16 cellular contexts compared by ENCODE assay signal in genomic region chr9:127430415-127430814, GRCh38. TPM values are rescaled to one million over a fixed set of nuclear protein-coding genes. Genes with fewer than 3 reads are reported as not detected.
DNase-seq lines count a peak whose midpoint lies in the region; ATAC-seq lines count a peak whose summit lies in the region.
"Had no signal": no experiment of that assay in that cellular context is flagged by ENCODE, and none has a peak within 500 bp of the region (broad histone marks: within the 10 kb centered on the region; RNA-seq: fewer than 3 reads in every experiment).

No MANE protein-coding gene starts in this region.

- H3K36me3 Mint-ChIP-seq in activated naive CD8-positive, alpha-beta T cell: peaks cover 32% of the 10 kb centered on the region
- H3K36me3 Mint-ChIP-seq in activated naive CD8-positive, alpha-beta T cell treated with anti-CD3 and anti-CD28 coated beads, Interleukin-2, amount 50 U/mL, for 24 hours (ENCODE audit: low read depth): peaks cover 67% of the 10 kb centered on the region
- H3K36me3 Mint-ChIP-seq in T-helper 17 cell (ENCODE audit: low read depth): peaks cover 15% of the 10 kb centered on the region
- peaks cover 95% of the 10 kb centered on the region for H3K36me3 Mint-ChIP-seq in activated T-helper 17 cell treated with anti-CD3 and anti-CD28 coated beads, Interleukin-2, amount 50 U/mL, for 72 hours (ENCODE audit: low read depth)
- peaks cover 100% of the 10 kb centered on the region for H3K36me3 Mint-ChIP-seq in stimulated activated effector memory CD8-positive, alpha-beta T cell treated with anti-CD3 and anti-CD28 coated beads, Interleukin-12 subunit alpha, Interleukin-12 subunit beta, amount 100 ng/mL, for 72 hours
- peaks cover 43% of the 10 kb centered on the region for H3K36me3 Mint-ChIP-seq in T-cell

- no peak overlapping the region for H3K4me3 Mint-ChIP-seq in activated naive CD8-positive, alpha-beta T cell
- no peak overlapping the region for H3K4me3 Mint-ChIP-seq in activated naive CD8-positive, alpha-beta T cell treated with anti-CD3 and anti-CD28 coated beads, Interleukin-2, amount 50 U/mL, for 24 hours
- H3K4me3 Mint-ChIP-seq in T-helper 17 cell (no peak overlapping the region), T-cell (no peak overlapping the region)
- no peak overlapping the region for H3K4me3 Mint-ChIP-seq in activated T-helper 17 cell treated with anti-CD3 and anti-CD28 coated beads, Interleukin-2, amount 50 U/mL, for 72 hours
- H3K4me3 Mint-ChIP-seq in stimulated activated effector memory CD8-positive, alpha-beta T cell treated with anti-CD3 and anti-CD28 coated beads, Interleukin-12 subunit alpha, Interleukin-12 subunit beta, amount 100 ng/mL, for 72 hours: no peak overlapping the region

- no peak for ATAC-seq in activated naive CD8-positive, alpha-beta T cell treated with anti-CD3 and anti-CD28 coated beads, Interleukin-2, amount 50 U/mL, for 24 hours
- no peak for ATAC-seq in T-helper 17 cell
- no peak for ATAC-seq in activated T-helper 17 cell treated with anti-CD3 and anti-CD28 coated beads, Interleukin-2, amount 50 U/mL, for 72 hours (replicated peaks)
- no peak for ATAC-seq in stimulated activated effector memory CD8-positive, alpha-beta T cell treated with anti-CD3 and anti-CD28 coated beads, Interleukin-12 subunit alpha, Interleukin-12 subunit beta, amount 100 ng/mL, for 72 hours
- ATAC-seq in HG02884 (IDR thresholded peaks at IDR 0.05; ENCODE audit: unreplicated experiment): no peak
- no peak for ATAC-seq in T-cell (replicated peaks in 1 of 4)

- no peaks in the 10 kb centered on the region for H3K9me3 Mint-ChIP-seq in activated naive CD8-positive, alpha-beta T cell (ENCODE audit: low read depth)
- no peaks in the 10 kb centered on the region for H3K9me3 Mint-ChIP-seq in activated naive CD8-positive, alpha-beta T cell treated with anti-CD3 and anti-CD28 coated beads, Interleukin-2, amount 50 U/mL, for 24 hours
- H3K9me3 Mint-ChIP-seq in activated T-helper 17 cell treated with anti-CD3 and anti-CD28 coated beads, Interleukin-2, amount 50 U/mL, for 72 hours: no peaks in the 10 kb centered on the region
- H3K9me3 Mint-ChIP-seq in stimulated activated effector memory CD8-positive, alpha-beta T cell treated with anti-CD3 and anti-CD28 coated beads, Interleukin-12 subunit alpha, Interleukin-12 subunit beta, amount 100 ng/mL, for 72 hours: no peaks in the 10 kb centered on the region
- H3K9me3 Mint-ChIP-seq in T-cell: no peaks in the 10 kb centered on the region
- H3K9me3 Mint-ChIP-seq: CD4-positive, alpha-beta memory T cell had no signal

- no peak for DNase-seq in activated naive CD8-positive, alpha-beta T cell treated with anti-CD3 and anti-CD28 coated beads, Interleukin-2, amount 50 U/mL, for 24 hours
- DNase-seq in T-helper 17 cell: no peak
- DNase-seq in stimulated activated effector memory CD8-positive, alpha-beta T cell treated with anti-CD3 and anti-CD28 coated beads, Interleukin-12 subunit alpha, Interleukin-12 subunit beta, amount 100 ng/mL, for 72 hours (ENCODE audit: low spot score in 2 of 2): no peak
- DNase-seq in T-cell: no peak
- DNase-seq: C1 segment of cervical spinal cord; Calu3; CD4-positive, alpha-beta memory T cell; COR-L47; DMS53; DMS79 treated with DMSO at 0.1 percent for 48 hours; GF-D8; GOT3 had no signal

- CTCF ChIA-PET in T-cell (lab: Charles Lee): no interaction called here

- H3K27ac Mint-ChIP-seq in activated naive CD8-positive, alpha-beta T cell: peak overlapping the region; percentile 8
- H3K27ac Mint-ChIP-seq in activated naive CD8-positive, alpha-beta T cell treated with anti-CD3 and anti-CD28 coated beads, Interleukin-2, amount 50 U/mL, for 24 hours: no peak overlapping the region
- peak overlapping the region; percentile 75 for H3K27ac Mint-ChIP-seq in T-helper 17 cell
- peak overlapping the region; percentile 38 for H3K27ac Mint-ChIP-seq in activated T-helper 17 cell treated with anti-CD3 and anti-CD28 coated beads, Interleukin-2, amount 50 U/mL, for 72 hours
- peak overlapping the region; percentile 65 for H3K27ac Mint-ChIP-seq in stimulated activated effector memory CD8-positive, alpha-beta T cell treated with anti-CD3 and anti-CD28 coated beads, Interleukin-12 subunit alpha, Interleukin-12 subunit beta, amount 100 ng/mL, for 72 hours
- no peak overlapping the region for H3K27ac Mint-ChIP-seq in T-cell
- H3K27ac Mint-ChIP-seq: CD4-positive, alpha-beta memory T cell had no signal

- no peaks in the 10 kb centered on the region for H3K27me3 Mint-ChIP-seq in activated naive CD8-positive, alpha-beta T cell
- no peaks in the 10 kb centered on the region for H3K27me3 Mint-ChIP-seq in activated naive CD8-positive, alpha-beta T cell treated with anti-CD3 and anti-CD28 coated beads, Interleukin-2, amount 50 U/mL, for 24 hours
- no peaks in the 10 kb centered on the region for H3K27me3 Mint-ChIP-seq in T-helper 17 cell
- no peaks in the 10 kb centered on the region for H3K27me3 Mint-ChIP-seq in activated T-helper 17 cell treated with anti-CD3 and anti-CD28 coated beads, Interleukin-2, amount 50 U/mL, for 72 hours
- no peaks in the 10 kb centered on the region for H3K27me3 Mint-ChIP-seq in T-cell
- H3K27me3 Mint-ChIP-seq: CD4-positive, alpha-beta memory T cell had no signal

- POLR2A ChIA-PET in T-cell (lab: Charles Lee): interaction anchor here in 1 of 2 donors (0.6 kb wide), 1 partner anchor 126 kb away, joined by 8 read pairs; no protein-coding TSS in a partner anchor

- H3K4me1 Mint-ChIP-seq in activated naive CD8-positive, alpha-beta T cell (ENCODE audit: low read depth): peaks cover 33% of the 10 kb centered on the region
- H3K4me1 Mint-ChIP-seq in activated naive CD8-positive, alpha-beta T cell treated with anti-CD3 and anti-CD28 coated beads, Interleukin-2, amount 50 U/mL, for 24 hours: peaks cover 48% of the 10 kb centered on the region
- H3K4me1 Mint-ChIP-seq in T-helper 17 cell (peaks cover 32% of the 10 kb centered on the region), T-cell (peaks cover 25 to 33% (median 31%) of the 10 kb centered on the region in 3 donors)
- peaks cover 41% of the 10 kb centered on the region for H3K4me1 Mint-ChIP-seq in activated T-helper 17 cell treated with anti-CD3 and anti-CD28 coated beads, Interleukin-2, amount 50 U/mL, for 72 hours
- H3K4me1 Mint-ChIP-seq in stimulated activated effector memory CD8-positive, alpha-beta T cell treated with anti-CD3 and anti-CD28 coated beads, Interleukin-12 subunit alpha, Interleukin-12 subunit beta, amount 100 ng/mL, for 72 hours: peaks cover 71% of the 10 kb centered on the region

- no peaks in the 10 kb centered on the region for H3K9me3 ChIP-seq in T-helper 17 cell (ENCODE audit: control insufficient read depth, low read length, poor library complexity, severe bottlenecking)
- H3K9me3 ChIP-seq: HAP-1 had no signal

RNA-seq across cellular contexts. Expression of gene ZNF79, which starts 6.2 kb away (rescaled TPM):
- total RNA-seq in T-helper 17 cell: 1 to 10 TPM; 7.9 to 8.4 TPM
- total RNA-seq in activated T-helper 17 cell treated with anti-CD3 and anti-CD28 coated beads, Interleukin-2, amount 50 U/mL, for 72 hours: 10 to 100 TPM; 10.1 to 11.3 TPM
- 10 to 100 TPM in 3 of 5 donors, 1 to 10 TPM in 2; 7.2 to 20.2 (median 17.3) TPM for total RNA-seq in T-cell

RNA-seq across cellular contexts. Expression of gene RPL12, which starts 20.8 kb away (rescaled TPM):
- total RNA-seq in T-helper 17 cell (1,000 to 10,000 TPM; 1,506 to 1,597 TPM), T-cell (1,000 to 10,000 TPM; 1,494 to 1,979 (median 1,776) TPM)
- total RNA-seq in activated T-helper 17 cell treated with anti-CD3 and anti-CD28 coated beads, Interleukin-2, amount 50 U/mL, for 72 hours: 1,000 to 10,000 TPM; 1,178 to 1,829 TPM

RNA-seq across cellular contexts. Expression of gene LRSAM1, which starts 20.9 kb away (rescaled TPM):
- total RNA-seq in T-helper 17 cell (10 to 100 TPM; 19.6 to 22.2 TPM), T-cell (10 to 100 TPM; 17.9 to 30.3 (median 25.1) TPM)
- 10 to 100 TPM; 22.0 to 33.5 TPM for total RNA-seq in activated T-helper 17 cell treated with anti-CD3 and anti-CD28 coated beads, Interleukin-2, amount 50 U/mL, for 72 hours

RNA-seq across cellular contexts. Expression of gene SLC2A8, which starts 33.4 kb away (rescaled TPM):
- total RNA-seq in T-helper 17 cell: 1 to 10 TPM; 3.0 to 4.3 TPM
- 1 to 10 TPM; 3.0 TPM for total RNA-seq in activated T-helper 17 cell treated with anti-CD3 and anti-CD28 coated beads, Interleukin-2, amount 50 U/mL, for 72 hours
- 1 to 10 TPM; 1.4 to 6.2 (median 2.6) TPM for total RNA-seq in T-cell

Comparison
In these comparisons a context has a peak if more than half of its experiments do, and no peak if none do; other contexts are left out.
1. H3K27ac Mint-ChIP-seq: peak in activated naive CD8-positive, alpha-beta T cell (single experiment), T-helper 17 cell (single experiment), activated T-helper 17 cell treated with anti-CD3 and anti-CD28 coated beads, Interleukin-2, amount 50 U/mL, for 72 hours (single experiment) and stimulated activated effector memory CD8-positive, alpha-beta T cell treated with anti-CD3 and anti-CD28 coated beads, Interleukin-12 subunit alpha, Interleukin-12 subunit beta, amount 100 ng/mL, for 72 hours (single experiment); none in activated naive CD8-positive, alpha-beta T cell treated with anti-CD3 and anti-CD28 coated beads, Interleukin-2, amount 50 U/mL, for 24 hours (single experiment) and T-cell (0 of 2).